2 cellular contexts compared by ENCODE assay signal in the genomic region with DNA sequence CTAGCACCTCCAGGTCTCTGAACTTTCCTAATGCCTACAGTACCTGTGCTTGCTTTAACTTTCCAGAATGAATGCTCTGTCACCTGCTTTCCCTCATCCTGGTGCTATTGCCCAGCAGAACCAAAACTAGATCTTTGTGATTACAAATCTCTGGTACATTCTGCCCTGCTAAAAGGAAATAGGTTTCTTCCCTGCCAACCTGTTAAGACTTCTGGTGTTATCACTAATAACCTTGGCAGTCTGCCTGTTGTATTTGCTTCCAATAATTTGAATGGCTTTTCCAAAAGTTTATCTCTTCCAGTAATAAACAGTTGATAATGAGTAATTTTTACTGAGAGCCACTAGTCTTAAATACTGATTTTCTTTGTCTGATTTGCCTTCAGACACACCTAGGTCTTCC.
TF ChIP-seq lines count a peak whose summit lies in the region.

No MANE protein-coding gene starts in this region.

TF ChIP-seq in GM23338, 12 proteins besides CTCF, POLR2A, EP300 and RAD21:
- TF ChIP-seq EZH2 (IDR thresholded peaks at IDR 0.05; ENCODE audit: low read depth, unreplicated experiment) = no peak
- TF ChIP-seq JUNB (IDR thresholded peaks at IDR 0.05; ENCODE audit: unreplicated experiment) = no peak
- no peak for TF ChIP-seq STAT1 (IDR thresholded peaks at IDR 0.05; ENCODE audit: unreplicated experiment)
- TF ChIP-seq, protein P1, sequence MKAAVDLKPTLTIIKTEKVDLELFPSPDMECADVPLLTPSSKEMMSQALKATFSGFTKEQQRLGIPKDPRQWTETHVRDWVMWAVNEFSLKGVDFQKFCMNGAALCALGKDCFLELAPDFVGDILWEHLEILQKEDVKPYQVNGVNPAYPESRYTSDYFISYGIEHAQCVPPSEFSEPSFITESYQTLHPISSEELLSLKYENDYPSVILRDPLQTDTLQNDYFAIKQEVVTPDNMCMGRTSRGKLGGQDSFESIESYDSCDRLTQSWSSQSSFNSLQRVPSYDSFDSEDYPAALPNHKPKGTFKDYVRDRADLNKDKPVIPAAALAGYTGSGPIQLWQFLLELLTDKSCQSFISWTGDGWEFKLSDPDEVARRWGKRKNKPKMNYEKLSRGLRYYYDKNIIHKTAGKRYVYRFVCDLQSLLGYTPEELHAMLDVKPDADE (IDR thresholded peaks at IDR 0.05) = no peak
- TF ChIP-seq EZH2phosphoT487 (IDR thresholded peaks at IDR 0.05; ENCODE audit: unreplicated experiment) = no peak
- TF ChIP-seq ZNF331 (CRISPR knock-in tag; IDR thresholded peaks at IDR 0.05; ENCODE audit: low read depth) = no peak
- TF ChIP-seq ZNF114 (CRISPR knock-in tag; IDR thresholded peaks at IDR 0.05) = no peak
- TF ChIP-seq, protein P2, sequence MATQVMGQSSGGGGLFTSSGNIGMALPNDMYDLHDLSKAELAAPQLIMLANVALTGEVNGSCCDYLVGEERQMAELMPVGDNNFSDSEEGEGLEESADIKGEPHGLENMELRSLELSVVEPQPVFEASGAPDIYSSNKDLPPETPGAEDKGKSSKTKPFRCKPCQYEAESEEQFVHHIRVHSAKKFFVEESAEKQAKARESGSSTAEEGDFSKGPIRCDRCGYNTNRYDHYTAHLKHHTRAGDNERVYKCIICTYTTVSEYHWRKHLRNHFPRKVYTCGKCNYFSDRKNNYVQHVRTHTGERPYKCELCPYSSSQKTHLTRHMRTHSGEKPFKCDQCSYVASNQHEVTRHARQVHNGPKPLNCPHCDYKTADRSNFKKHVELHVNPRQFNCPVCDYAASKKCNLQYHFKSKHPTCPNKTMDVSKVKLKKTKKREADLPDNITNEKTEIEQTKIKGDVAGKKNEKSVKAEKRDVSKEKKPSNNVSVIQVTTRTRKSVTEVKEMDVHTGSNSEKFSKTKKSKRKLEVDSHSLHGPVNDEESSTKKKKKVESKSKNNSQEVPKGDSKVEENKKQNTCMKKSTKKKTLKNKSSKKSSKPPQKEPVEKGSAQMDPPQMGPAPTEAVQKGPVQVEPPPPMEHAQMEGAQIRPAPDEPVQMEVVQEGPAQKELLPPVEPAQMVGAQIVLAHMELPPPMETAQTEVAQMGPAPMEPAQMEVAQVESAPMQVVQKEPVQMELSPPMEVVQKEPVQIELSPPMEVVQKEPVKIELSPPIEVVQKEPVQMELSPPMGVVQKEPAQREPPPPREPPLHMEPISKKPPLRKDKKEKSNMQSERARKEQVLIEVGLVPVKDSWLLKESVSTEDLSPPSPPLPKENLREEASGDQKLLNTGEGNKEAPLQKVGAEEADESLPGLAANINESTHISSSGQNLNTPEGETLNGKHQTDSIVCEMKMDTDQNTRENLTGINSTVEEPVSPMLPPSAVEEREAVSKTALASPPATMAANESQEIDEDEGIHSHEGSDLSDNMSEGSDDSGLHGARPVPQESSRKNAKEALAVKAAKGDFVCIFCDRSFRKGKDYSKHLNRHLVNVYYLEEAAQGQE (IDR thresholded peaks at IDR 0.05; ENCODE audit: unreplicated experiment) = no peak
- TF ChIP-seq CREB1 (CRISPR knock-in tag; IDR thresholded peaks at IDR 0.05; ENCODE audit: low read depth) = no peak

TF ChIP-seq in GM12878, 131 proteins besides CTCF, POLR2A, EP300 and RAD21:
- TF ChIP-seq SP1 (IDR thresholded peaks at IDR 0.05; ENCODE audit: low read depth, low read length) (no peak), FOXK2 (IDR thresholded peaks at IDR 0.05) (no peak), ZNF24 (IDR thresholded peaks at IDR 0.05) (no peak), PML (IDR thresholded peaks at IDR 0.05; ENCODE audit: low read length) (no peak), HDAC6 (IDR thresholded peaks at IDR 0.05; ENCODE audit: unreplicated experiment) (no peak), NR2C1 (IDR thresholded peaks at IDR 0.05) (no peak), IKZF2 (IDR thresholded peaks at IDR 0.05) (no peak), BMI1 (IDR thresholded peaks at IDR 0.05; ENCODE audit: borderline replicate concordance) (no peak), NFXL1 (IDR thresholded peaks at IDR 0.05; ENCODE audit: borderline replicate concordance) (no peak), WRNIP1 (IDR thresholded peaks at IDR 0.05; ENCODE audit: borderline replicate concordance, low read depth, low read length) (no peak)
- TF ChIP-seq, protein P3, sequence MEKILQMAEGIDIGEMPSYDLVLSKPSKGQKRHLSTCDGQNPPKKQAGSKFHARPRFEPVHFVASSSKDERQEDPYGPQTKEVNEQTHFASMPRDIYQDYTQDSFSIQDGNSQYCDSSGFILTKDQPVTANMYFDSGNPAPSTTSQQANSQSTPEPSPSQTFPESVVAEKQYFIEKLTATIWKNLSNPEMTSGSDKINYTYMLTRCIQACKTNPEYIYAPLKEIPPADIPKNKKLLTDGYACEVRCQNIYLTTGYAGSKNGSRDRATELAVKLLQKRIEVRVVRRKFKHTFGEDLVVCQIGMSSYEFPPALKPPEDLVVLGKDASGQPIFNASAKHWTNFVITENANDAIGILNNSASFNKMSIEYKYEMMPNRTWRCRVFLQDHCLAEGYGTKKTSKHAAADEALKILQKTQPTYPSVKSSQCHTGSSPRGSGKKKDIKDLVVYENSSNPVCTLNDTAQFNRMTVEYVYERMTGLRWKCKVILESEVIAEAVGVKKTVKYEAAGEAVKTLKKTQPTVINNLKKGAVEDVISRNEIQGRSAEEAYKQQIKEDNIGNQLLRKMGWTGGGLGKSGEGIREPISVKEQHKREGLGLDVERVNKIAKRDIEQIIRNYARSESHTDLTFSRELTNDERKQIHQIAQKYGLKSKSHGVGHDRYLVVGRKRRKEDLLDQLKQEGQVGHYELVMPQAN (conservative IDR thresholded peaks at IDR 0.05) = no peak
- TF ChIP-seq, protein P4, sequence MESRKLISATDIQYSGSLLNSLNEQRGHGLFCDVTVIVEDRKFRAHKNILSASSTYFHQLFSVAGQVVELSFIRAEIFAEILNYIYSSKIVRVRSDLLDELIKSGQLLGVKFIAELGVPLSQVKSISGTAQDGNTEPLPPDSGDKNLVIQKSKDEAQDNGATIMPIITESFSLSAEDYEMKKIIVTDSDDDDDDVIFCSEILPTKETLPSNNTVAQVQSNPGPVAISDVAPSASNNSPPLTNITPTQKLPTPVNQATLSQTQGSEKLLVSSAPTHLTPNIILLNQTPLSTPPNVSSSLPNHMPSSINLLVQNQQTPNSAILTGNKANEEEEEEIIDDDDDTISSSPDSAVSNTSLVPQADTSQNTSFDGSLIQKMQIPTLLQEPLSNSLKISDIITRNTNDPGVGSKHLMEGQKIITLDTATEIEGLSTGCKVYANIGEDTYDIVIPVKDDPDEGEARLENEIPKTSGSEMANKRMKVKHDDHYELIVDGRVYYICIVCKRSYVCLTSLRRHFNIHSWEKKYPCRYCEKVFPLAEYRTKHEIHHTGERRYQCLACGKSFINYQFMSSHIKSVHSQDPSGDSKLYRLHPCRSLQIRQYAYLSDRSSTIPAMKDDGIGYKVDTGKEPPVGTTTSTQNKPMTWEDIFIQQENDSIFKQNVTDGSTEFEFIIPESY (IDR thresholded peaks at IDR 0.05) = no peak
- TF ChIP-seq, protein P5, sequence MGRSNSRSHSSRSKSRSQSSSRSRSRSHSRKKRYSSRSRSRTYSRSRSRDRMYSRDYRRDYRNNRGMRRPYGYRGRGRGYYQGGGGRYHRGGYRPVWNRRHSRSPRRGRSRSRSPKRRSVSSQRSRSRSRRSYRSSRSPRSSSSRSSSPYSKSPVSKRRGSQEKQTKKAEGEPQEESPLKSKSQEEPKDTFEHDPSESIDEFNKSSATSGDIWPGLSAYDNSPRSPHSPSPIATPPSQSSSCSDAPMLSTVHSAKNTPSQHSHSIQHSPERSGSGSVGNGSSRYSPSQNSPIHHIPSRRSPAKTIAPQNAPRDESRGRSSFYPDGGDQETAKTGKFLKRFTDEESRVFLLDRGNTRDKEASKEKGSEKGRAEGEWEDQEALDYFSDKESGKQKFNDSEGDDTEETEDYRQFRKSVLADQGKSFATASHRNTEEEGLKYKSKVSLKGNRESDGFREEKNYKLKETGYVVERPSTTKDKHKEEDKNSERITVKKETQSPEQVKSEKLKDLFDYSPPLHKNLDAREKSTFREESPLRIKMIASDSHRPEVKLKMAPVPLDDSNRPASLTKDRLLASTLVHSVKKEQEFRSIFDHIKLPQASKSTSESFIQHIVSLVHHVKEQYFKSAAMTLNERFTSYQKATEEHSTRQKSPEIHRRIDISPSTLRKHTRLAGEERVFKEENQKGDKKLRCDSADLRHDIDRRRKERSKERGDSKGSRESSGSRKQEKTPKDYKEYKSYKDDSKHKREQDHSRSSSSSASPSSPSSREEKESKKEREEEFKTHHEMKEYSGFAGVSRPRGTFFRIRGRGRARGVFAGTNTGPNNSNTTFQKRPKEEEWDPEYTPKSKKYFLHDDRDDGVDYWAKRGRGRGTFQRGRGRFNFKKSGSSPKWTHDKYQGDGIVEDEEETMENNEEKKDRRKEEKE (IDR thresholded peaks at IDR 0.05) = no peak
